In the genomic region with DNA sequence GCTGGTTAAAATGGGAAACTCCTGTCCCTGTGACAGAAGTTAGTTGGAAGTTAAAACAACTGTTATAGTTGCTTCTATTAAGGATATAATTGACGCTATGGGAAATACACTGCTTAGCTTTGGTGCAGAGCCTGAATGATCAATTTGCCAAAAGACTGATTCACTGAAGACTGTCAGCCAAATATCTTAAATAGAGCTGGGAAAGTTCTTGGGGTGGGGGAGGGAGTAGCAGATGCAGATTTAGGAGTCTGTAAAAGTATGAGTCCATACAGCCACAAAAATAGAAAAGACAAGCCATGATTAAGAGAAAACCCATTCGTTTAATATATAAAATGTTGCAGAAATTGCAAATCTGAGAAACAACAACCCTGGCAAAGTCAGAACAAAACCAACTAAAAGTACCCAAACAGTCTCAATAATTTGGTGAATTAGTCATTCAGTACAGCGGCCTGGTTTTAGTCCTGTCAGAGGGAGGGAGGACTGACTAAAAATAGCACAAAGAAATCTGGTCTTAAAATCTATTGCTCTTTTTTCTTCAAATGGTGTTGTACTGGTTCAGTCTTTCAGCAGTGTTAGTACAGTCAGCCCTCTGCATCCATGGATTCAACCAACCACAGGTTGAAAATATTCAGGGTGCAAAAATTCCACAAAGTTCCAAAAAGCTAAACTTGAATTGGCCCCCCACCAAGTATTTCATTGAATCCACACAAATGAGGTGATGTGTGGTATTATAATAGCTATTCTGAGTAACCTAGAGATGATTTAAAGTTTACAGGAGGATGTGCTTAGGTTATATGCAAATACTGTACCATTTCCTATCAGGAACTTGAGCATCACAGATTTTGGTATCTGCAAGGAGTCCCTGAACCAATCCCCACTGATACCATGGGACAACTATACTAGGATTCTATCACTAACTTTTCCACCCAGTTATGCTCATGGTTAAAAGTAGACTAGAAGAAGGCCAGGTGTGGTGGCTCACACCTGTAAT, we compare ENCODE assay signal across 10 cellular contexts. TPM values are rescaled to one million over a fixed set of nuclear protein-coding genes. Genes with fewer than 3 reads are reported as not detected.
DNase-seq lines count a peak whose midpoint lies in the region; ATAC-seq, FAIRE-seq and TF ChIP-seq lines count a peak whose summit lies in the region.
"Had no signal": no experiment of that assay in that cellular context is flagged by ENCODE, and none has a peak within 500 bp of the region (broad histone marks: within the 10 kb centered on the region; RNA-seq: fewer than 3 reads in every experiment).

No MANE protein-coding gene starts in this region.

- H3K4me1 Mint-ChIP-seq in activated CD8-positive, alpha-beta T cell treated with anti-CD3 and anti-CD28 coated beads, Interleukin-2, amount 10 ng/mL, durations not matched to agents 7 days and 5 days (ENCODE audit: low read depth): peaks cover 55% of the 10 kb centered on the region
- peaks cover 39 to 77% (median 54%) of the 10 kb centered on the region in 4 donors for H3K4me1 Mint-ChIP-seq in naive thymus-derived CD8-positive, alpha-beta T cell
- H3K4me1 Mint-ChIP-seq: H9 had no signal

- no peaks in the 10 kb centered on the region for H3K27me3 ChIP-seq in foreskin keratinocyte

- H3K36me3 Mint-ChIP-seq in activated CD8-positive, alpha-beta T cell treated with anti-CD3 and anti-CD28 coated beads, Interleukin-2, amount 10 ng/mL, durations not matched to agents 7 days and 5 days (ENCODE audit: low read depth): peaks cover 70% of the 10 kb centered on the region
- peaks cover 14 to 63% (median 53%) of the 10 kb centered on the region in 3 donors for H3K36me3 Mint-ChIP-seq in naive thymus-derived CD8-positive, alpha-beta T cell

- peak overlapping the region; percentile 74 for H3K27ac Mint-ChIP-seq in activated CD8-positive, alpha-beta T cell treated with anti-CD3 and anti-CD28 coated beads, Interleukin-2, amount 10 ng/mL, durations not matched to agents 7 days and 5 days
- H3K27ac Mint-ChIP-seq in naive thymus-derived CD8-positive, alpha-beta T cell: peak overlapping the region in 9 of 10 donors; percentile 72 to 93 (median 90)
- H3K27ac Mint-ChIP-seq: H9 had no signal

- CTCF ChIA-PET in activated CD8-positive, alpha-beta T cell treated with anti-CD3 and anti-CD28 coated beads, Interleukin-2, amount 10 ng/mL, durations not matched to agents 7 days and 5 days (lab: Charles Lee): interaction anchor here (1.4 to 12.8 kb wide), 3 partner anchors 28 to 225 kb away, joined by 3 to 160 read pairs (median 3); a partner anchor contains a TSS

- POLR2A ChIA-PET in activated CD8-positive, alpha-beta T cell treated with anti-CD3 and anti-CD28 coated beads, Interleukin-2, amount 10 ng/mL, durations not matched to agents 7 days and 5 days (lab: Charles Lee): interaction anchor here (0.8 to 2.3 kb wide), 3 partner anchors 28 to 30 kb away, joined by 5 to 7 read pairs (median 6); a partner anchor contains a TSS
- POLR2A ChIA-PET in naive thymus-derived CD8-positive, alpha-beta T cell (lab: Charles Lee): interaction anchor here (1.2 to 5.2 kb wide), 6 partner anchors 9 to 36 kb away, joined by 4 to 28 read pairs (median 9); a partner anchor contains a TSS

- DNase-seq in GM12865 (ENCODE audit: low read depth): peak; percentile 64
- DNase-seq in HCEC 1CT: peak; percentile 60
- no peak for DNase-seq in activated CD8-positive, alpha-beta T cell treated with anti-CD3 and anti-CD28 coated beads, Interleukin-2, amount 10 ng/mL, durations not matched to agents 7 days and 5 days
- no peak for DNase-seq in naive thymus-derived CD8-positive, alpha-beta T cell
- DNase-seq in HTR-8/SVneo (ENCODE audit: insufficient read length, low spot score): no peak
- no peak for DNase-seq in foreskin keratinocyte
- DNase-seq in NCI-H2227 treated with DMSO at 0.1 percent for 48 hours (lab: John Stamatoyannopoulos, UW): no peak
- DNase-seq in activated effector memory CD4-positive, alpha-beta T cell treated with Interleukin-2 at 50 U/mL for 16 hours: no peak
- DNase-seq: activated CD4-positive, alpha-beta T cell treated with anti-CD3 and anti-CD28 coated beads for 1 hour; H9 had no signal

- no peak overlapping the region for H3K4me3 ChIP-seq in GM12865 (ENCODE audit: low read depth, low read length)

- H3K9me3 Mint-ChIP-seq in activated CD8-positive, alpha-beta T cell treated with anti-CD3 and anti-CD28 coated beads, Interleukin-2, amount 10 ng/mL, durations not matched to agents 7 days and 5 days (ENCODE audit: insufficient read depth): no peaks in the 10 kb centered on the region
- no peaks in the 10 kb centered on the region for H3K9me3 Mint-ChIP-seq in naive thymus-derived CD8-positive, alpha-beta T cell
- H3K9me3 Mint-ChIP-seq: H9 had no signal

- no peaks in the 10 kb centered on the region for H3K27me3 Mint-ChIP-seq in activated CD8-positive, alpha-beta T cell treated with anti-CD3 and anti-CD28 coated beads, Interleukin-2, amount 10 ng/mL, durations not matched to agents 7 days and 5 days (ENCODE audit: low read depth)
- H3K27me3 Mint-ChIP-seq in naive thymus-derived CD8-positive, alpha-beta T cell: no peaks in the 10 kb centered on the region

- peak; percentile 65 for ATAC-seq in activated CD8-positive, alpha-beta T cell treated with anti-CD3 and anti-CD28 coated beads, Interleukin-2, amount 10 ng/mL, durations not matched to agents 7 days and 5 days
- ATAC-seq in naive thymus-derived CD8-positive, alpha-beta T cell: peak; percentile 29 to 40
- no peak for ATAC-seq in foreskin keratinocyte

- no peak for FAIRE-seq in HTR-8/SVneo (lab: Jason Lieb, UNC)

- no peak overlapping the region for H3K27ac ChIP-seq in foreskin keratinocyte

- H3K4me3 Mint-ChIP-seq in activated CD8-positive, alpha-beta T cell treated with anti-CD3 and anti-CD28 coated beads, Interleukin-2, amount 10 ng/mL, durations not matched to agents 7 days and 5 days: no peak overlapping the region
- peak overlapping the region; percentile 8 to 73 (median 55) for H3K4me3 Mint-ChIP-seq in naive thymus-derived CD8-positive, alpha-beta T cell
- H3K4me3 Mint-ChIP-seq: H9 had no signal

- TF ChIP-seq CTCF in GM12865 (IDR thresholded peaks at IDR 0.05; ENCODE audit: insufficient read depth, low read depth, low read length, missing control alignments) (no peak), foreskin keratinocyte (conservative IDR thresholded peaks at IDR 0.05) (no peak)

- peaks cover 12% of the 10 kb centered on the region for H3K4me1 ChIP-seq in foreskin keratinocyte

RNA-seq across cellular contexts. Expression of a gene that starts 30.0 kb away (rescaled TPM):
- 10 to 100 TPM; 67.9 to 69.0 TPM for total RNA-seq in activated CD8-positive, alpha-beta T cell treated with anti-CD3 and anti-CD28 coated beads, Interleukin-2, amount 10 ng/mL, durations not matched to agents 7 days and 5 days
- 100 to 1,000 TPM; 203 to 208 TPM for total RNA-seq in naive thymus-derived CD8-positive, alpha-beta T cell
- polyA plus RNA-seq in naive thymus-derived CD8-positive, alpha-beta T cell: 100 to 1,000 TPM; 242 to 346 (median 262) TPM
- 55.2 and 74.0 TPM in 2 replicates for total RNA-seq in foreskin keratinocyte
- 45.9 and 52.1 TPM in 2 replicates for polyA plus RNA-seq in foreskin keratinocyte

Comparison
In these comparisons a context has a peak if more than half of its experiments do, and no peak if none do; other contexts are left out.
1. DNase-seq: peak in GM12865 (single experiment) and HCEC 1CT (single experiment); none in activated CD8-positive, alpha-beta T cell treated with anti-CD3 and anti-CD28 coated beads, Interleukin-2, amount 10 ng/mL, durations not matched to agents 7 days and 5 days (single experiment), naive thymus-derived CD8-positive, alpha-beta T cell (0 of 10), HTR-8/SVneo (single experiment), foreskin keratinocyte (0 of 2), NCI-H2227 treated with DMSO at 0.1 percent for 48 hours (single experiment) and activated effector memory CD4-positive, alpha-beta T cell treated with Interleukin-2 at 50 U/mL for 16 hours (single experiment).